ENCODE assay signal across 1 cellular context in the genomic region with DNA sequence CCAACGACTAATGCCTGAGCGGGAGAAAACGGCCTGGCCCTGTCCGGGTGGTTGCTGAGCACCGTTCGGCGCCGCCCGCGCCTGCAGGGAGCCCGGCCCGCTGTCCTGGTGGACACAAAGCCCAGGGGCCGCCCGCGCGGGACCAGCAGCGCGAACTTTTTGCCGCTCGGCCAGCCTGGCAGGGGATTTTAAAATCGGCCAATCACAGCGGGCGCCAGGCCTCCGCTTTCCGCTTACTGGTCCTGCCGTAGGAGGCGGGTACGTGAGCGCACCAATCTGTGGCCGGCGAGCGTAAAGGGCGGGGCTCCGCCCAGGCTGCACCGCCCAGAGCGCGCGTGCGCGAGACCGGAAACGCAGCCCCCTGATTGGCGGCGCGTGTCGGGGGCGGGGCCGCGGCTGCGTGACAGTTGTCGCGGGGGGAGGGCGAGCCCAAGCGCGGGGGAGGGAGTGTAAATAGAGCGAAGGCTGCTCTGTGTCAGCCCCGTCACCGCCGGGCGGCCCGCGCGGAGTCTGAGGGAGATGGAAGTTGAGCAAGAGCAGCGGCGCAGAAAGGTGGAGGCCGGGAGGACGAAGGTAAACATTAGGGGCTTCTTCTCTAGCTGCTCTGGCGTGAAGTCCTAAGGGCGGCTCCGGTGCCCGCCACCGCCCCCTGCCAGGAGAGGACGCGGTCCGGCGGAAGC.
TF ChIP-seq lines count a peak whose summit lies in the region.

A gene (minus strand): TSS at position 161 of the 680 bp plus-strand sequence. CDS start 1,132 bp downstream, outside the sequence.
A gene with protein sequence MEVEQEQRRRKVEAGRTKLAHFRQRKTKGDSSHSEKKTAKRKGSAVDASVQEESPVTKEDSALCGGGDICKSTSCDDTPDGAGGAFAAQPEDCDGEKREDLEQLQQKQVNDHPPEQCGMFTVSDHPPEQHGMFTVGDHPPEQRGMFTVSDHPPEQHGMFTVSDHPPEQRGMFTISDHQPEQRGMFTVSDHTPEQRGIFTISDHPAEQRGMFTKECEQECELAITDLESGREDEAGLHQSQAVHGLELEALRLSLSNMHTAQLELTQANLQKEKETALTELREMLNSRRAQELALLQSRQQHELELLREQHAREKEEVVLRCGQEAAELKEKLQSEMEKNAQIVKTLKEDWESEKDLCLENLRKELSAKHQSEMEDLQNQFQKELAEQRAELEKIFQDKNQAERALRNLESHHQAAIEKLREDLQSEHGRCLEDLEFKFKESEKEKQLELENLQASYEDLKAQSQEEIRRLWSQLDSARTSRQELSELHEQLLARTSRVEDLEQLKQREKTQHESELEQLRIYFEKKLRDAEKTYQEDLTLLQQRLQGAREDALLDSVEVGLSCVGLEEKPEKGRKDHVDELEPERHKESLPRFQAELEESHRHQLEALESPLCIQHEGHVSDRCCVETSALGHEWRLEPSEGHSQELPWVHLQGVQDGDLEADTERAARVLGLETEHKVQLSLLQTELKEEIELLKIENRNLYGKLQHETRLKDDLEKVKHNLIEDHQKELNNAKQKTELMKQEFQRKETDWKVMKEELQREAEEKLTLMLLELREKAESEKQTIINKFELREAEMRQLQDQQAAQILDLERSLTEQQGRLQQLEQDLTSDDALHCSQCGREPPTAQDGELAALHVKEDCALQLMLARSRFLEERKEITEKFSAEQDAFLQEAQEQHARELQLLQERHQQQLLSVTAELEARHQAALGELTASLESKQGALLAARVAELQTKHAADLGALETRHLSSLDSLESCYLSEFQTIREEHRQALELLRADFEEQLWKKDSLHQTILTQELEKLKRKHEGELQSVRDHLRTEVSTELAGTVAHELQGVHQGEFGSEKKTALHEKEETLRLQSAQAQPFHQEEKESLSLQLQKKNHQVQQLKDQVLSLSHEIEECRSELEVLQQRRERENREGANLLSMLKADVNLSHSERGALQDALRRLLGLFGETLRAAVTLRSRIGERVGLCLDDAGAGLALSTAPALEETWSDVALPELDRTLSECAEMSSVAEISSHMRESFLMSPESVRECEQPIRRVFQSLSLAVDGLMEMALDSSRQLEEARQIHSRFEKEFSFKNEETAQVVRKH (N-terminal part only) (plus strand): TSS at position 447 of the 680 bp plus-strand sequence. CDS start 73 bp downstream, at position 520.

TF ChIP-seq in K562, 482 proteins besides CTCF, POLR2A, EP300 and RAD21 (continued from another document and continues in another):
- TF ChIP-seq, protein P1, sequence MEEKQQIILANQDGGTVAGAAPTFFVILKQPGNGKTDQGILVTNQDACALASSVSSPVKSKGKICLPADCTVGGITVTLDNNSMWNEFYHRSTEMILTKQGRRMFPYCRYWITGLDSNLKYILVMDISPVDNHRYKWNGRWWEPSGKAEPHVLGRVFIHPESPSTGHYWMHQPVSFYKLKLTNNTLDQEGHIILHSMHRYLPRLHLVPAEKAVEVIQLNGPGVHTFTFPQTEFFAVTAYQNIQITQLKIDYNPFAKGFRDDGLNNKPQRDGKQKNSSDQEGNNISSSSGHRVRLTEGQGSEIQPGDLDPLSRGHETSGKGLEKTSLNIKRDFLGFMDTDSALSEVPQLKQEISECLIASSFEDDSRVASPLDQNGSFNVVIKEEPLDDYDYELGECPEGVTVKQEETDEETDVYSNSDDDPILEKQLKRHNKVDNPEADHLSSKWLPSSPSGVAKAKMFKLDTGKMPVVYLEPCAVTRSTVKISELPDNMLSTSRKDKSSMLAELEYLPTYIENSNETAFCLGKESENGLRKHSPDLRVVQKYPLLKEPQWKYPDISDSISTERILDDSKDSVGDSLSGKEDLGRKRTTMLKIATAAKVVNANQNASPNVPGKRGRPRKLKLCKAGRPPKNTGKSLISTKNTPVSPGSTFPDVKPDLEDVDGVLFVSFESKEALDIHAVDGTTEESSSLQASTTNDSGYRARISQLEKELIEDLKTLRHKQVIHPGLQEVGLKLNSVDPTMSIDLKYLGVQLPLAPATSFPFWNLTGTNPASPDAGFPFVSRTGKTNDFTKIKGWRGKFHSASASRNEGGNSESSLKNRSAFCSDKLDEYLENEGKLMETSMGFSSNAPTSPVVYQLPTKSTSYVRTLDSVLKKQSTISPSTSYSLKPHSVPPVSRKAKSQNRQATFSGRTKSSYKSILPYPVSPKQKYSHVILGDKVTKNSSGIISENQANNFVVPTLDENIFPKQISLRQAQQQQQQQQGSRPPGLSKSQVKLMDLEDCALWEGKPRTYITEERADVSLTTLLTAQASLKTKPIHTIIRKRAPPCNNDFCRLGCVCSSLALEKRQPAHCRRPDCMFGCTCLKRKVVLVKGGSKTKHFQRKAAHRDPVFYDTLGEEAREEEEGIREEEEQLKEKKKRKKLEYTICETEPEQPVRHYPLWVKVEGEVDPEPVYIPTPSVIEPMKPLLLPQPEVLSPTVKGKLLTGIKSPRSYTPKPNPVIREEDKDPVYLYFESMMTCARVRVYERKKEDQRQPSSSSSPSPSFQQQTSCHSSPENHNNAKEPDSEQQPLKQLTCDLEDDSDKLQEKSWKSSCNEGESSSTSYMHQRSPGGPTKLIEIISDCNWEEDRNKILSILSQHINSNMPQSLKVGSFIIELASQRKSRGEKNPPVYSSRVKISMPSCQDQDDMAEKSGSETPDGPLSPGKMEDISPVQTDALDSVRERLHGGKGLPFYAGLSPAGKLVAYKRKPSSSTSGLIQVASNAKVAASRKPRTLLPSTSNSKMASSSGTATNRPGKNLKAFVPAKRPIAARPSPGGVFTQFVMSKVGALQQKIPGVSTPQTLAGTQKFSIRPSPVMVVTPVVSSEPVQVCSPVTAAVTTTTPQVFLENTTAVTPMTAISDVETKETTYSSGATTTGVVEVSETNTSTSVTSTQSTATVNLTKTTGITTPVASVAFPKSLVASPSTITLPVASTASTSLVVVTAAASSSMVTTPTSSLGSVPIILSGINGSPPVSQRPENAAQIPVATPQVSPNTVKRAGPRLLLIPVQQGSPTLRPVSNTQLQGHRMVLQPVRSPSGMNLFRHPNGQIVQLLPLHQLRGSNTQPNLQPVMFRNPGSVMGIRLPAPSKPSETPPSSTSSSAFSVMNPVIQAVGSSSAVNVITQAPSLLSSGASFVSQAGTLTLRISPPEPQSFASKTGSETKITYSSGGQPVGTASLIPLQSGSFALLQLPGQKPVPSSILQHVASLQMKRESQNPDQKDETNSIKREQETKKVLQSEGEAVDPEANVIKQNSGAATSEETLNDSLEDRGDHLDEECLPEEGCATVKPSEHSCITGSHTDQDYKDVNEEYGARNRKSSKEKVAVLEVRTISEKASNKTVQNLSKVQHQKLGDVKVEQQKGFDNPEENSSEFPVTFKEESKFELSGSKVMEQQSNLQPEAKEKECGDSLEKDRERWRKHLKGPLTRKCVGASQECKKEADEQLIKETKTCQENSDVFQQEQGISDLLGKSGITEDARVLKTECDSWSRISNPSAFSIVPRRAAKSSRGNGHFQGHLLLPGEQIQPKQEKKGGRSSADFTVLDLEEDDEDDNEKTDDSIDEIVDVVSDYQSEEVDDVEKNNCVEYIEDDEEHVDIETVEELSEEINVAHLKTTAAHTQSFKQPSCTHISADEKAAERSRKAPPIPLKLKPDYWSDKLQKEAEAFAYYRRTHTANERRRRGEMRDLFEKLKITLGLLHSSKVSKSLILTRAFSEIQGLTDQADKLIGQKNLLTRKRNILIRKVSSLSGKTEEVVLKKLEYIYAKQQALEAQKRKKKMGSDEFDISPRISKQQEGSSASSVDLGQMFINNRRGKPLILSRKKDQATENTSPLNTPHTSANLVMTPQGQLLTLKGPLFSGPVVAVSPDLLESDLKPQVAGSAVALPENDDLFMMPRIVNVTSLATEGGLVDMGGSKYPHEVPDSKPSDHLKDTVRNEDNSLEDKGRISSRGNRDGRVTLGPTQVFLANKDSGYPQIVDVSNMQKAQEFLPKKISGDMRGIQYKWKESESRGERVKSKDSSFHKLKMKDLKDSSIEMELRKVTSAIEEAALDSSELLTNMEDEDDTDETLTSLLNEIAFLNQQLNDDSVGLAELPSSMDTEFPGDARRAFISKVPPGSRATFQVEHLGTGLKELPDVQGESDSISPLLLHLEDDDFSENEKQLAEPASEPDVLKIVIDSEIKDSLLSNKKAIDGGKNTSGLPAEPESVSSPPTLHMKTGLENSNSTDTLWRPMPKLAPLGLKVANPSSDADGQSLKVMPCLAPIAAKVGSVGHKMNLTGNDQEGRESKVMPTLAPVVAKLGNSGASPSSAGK (IDR thresholded peaks at IDR 0.05): no peak
- TF ChIP-seq, protein P2, sequence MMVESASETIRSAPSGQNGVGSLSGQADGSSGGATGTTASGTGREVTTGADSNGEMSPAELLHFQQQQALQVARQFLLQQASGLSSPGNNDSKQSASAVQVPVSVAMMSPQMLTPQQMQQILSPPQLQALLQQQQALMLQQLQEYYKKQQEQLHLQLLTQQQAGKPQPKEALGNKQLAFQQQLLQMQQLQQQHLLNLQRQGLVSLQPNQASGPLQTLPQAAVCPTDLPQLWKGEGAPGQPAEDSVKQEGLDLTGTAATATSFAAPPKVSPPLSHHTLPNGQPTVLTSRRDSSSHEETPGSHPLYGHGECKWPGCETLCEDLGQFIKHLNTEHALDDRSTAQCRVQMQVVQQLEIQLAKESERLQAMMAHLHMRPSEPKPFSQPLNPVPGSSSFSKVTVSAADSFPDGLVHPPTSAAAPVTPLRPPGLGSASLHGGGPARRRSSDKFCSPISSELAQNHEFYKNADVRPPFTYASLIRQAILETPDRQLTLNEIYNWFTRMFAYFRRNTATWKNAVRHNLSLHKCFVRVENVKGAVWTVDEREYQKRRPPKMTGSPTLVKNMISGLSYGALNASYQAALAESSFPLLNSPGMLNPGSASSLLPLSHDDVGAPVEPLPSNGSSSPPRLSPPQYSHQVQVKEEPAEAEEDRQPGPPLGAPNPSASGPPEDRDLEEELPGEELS (CRISPR knock-in tag; IDR thresholded peaks at IDR 0.05; ENCODE audit: borderline replicate concordance): peak; percentile 41; the same call in 1 of the 2 replicates
- no peak for TF ChIP-seq MIER1 (IDR thresholded peaks at IDR 0.05; ENCODE audit: low read depth)
- no peak for TF ChIP-seq SMARCE1 (IDR thresholded peaks at IDR 0.05)
- no peak for TF ChIP-seq SMARCB1 (IDR thresholded peaks at IDR 0.05; ENCODE audit: insufficient read length, low read depth)
- TF ChIP-seq, protein P3, sequence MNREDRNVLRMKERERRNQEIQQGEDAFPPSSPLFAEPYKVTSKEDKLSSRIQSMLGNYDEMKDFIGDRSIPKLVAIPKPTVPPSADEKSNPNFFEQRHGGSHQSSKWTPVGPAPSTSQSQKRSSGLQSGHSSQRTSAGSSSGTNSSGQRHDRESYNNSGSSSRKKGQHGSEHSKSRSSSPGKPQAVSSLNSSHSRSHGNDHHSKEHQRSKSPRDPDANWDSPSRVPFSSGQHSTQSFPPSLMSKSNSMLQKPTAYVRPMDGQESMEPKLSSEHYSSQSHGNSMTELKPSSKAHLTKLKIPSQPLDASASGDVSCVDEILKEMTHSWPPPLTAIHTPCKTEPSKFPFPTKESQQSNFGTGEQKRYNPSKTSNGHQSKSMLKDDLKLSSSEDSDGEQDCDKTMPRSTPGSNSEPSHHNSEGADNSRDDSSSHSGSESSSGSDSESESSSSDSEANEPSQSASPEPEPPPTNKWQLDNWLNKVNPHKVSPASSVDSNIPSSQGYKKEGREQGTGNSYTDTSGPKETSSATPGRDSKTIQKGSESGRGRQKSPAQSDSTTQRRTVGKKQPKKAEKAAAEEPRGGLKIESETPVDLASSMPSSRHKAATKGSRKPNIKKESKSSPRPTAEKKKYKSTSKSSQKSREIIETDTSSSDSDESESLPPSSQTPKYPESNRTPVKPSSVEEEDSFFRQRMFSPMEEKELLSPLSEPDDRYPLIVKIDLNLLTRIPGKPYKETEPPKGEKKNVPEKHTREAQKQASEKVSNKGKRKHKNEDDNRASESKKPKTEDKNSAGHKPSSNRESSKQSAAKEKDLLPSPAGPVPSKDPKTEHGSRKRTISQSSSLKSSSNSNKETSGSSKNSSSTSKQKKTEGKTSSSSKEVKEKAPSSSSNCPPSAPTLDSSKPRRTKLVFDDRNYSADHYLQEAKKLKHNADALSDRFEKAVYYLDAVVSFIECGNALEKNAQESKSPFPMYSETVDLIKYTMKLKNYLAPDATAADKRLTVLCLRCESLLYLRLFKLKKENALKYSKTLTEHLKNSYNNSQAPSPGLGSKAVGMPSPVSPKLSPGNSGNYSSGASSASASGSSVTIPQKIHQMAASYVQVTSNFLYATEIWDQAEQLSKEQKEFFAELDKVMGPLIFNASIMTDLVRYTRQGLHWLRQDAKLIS (CRISPR knock-in tag; IDR thresholded peaks at IDR 0.05): peak; percentile 87
- TF ChIP-seq SAP30 (IDR thresholded peaks at IDR 0.05; ENCODE audit: borderline replicate concordance, insufficient read depth, low read depth, low read length, poor library complexity, severe bottlenecking): peak; percentile 98
- TF ChIP-seq, protein P4, sequence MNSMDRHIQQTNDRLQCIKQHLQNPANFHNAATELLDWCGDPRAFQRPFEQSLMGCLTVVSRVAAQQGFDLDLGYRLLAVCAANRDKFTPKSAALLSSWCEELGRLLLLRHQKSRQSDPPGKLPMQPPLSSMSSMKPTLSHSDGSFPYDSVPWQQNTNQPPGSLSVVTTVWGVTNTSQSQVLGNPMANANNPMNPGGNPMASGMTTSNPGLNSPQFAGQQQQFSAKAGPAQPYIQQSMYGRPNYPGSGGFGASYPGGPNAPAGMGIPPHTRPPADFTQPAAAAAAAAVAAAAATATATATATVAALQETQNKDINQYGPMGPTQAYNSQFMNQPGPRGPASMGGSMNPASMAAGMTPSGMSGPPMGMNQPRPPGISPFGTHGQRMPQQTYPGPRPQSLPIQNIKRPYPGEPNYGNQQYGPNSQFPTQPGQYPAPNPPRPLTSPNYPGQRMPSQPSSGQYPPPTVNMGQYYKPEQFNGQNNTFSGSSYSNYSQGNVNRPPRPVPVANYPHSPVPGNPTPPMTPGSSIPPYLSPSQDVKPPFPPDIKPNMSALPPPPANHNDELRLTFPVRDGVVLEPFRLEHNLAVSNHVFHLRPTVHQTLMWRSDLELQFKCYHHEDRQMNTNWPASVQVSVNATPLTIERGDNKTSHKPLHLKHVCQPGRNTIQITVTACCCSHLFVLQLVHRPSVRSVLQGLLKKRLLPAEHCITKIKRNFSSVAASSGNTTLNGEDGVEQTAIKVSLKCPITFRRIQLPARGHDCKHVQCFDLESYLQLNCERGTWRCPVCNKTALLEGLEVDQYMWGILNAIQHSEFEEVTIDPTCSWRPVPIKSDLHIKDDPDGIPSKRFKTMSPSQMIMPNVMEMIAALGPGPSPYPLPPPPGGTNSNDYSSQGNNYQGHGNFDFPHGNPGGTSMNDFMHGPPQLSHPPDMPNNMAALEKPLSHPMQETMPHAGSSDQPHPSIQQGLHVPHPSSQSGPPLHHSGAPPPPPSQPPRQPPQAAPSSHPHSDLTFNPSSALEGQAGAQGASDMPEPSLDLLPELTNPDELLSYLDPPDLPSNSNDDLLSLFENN (IDR thresholded peaks at IDR 0.05; ENCODE audit: low read depth in 2 of 2, low read length in 2 of 2): no peak
- peak; percentile 76; the same call in 1 of the 2 replicates for TF ChIP-seq KLF13 (tag; IDR thresholded peaks at IDR 0.05; ENCODE audit: borderline replicate concordance, low read depth)
- no peak for TF ChIP-seq ZNF316 (IDR thresholded peaks at IDR 0.05)
- TF ChIP-seq PHF20 (IDR thresholded peaks at IDR 0.05; ENCODE audit: partially characterized antibody): peak; percentile 82
- TF ChIP-seq, protein P5, sequence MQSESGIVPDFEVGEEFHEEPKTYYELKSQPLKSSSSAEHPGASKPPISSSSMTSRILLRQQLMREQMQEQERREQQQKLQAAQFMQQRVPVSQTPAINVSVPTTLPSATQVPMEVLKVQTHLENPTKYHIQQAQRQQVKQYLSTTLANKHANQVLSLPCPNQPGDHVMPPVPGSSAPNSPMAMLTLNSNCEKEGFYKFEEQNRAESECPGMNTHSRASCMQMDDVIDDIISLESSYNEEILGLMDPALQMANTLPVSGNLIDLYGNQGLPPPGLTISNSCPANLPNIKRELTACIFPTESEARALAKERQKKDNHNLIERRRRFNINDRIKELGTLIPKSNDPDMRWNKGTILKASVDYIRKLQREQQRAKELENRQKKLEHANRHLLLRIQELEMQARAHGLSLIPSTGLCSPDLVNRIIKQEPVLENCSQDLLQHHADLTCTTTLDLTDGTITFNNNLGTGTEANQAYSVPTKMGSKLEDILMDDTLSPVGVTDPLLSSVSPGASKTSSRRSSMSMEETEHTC (IDR thresholded peaks at IDR 0.05): no peak
- no peak for TF ChIP-seq ZC3H4 (CRISPR knock-in tag; IDR thresholded peaks at IDR 0.05; ENCODE audit: borderline replicate concordance)
- TF ChIP-seq EGR1 (conservative IDR thresholded peaks at IDR 0.05): peak; percentile 96
